Comparison of ENCODE assay signal across 7 cellular contexts in the genomic region with DNA sequence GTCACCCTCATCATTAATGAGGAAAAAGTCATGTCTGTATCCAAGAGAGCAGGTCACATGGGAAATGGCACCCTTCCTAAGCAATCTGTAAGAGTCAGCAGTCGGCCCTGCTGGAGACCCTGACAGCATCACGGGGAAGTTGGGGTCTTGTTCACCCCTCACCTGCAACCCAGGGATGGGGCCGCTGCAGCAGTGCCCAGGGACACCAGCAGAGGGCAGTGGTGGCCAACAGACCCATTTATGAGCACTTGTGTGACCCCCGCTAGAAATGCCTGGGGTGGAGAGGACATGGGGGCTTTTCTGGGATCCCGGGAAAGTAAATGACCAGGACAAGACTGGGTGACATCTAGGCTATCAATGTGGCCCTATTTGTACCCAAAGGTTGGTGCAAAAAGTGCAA. TPM values are rescaled to one million over a fixed set of nuclear protein-coding genes. Genes with fewer than 3 reads are reported as not detected.
DNase-seq lines count a peak whose midpoint lies in the region; ATAC-seq and TF ChIP-seq lines count a peak whose summit lies in the region.

No MANE protein-coding gene starts in this region.

- no peak overlapping the region for H3K4me3 Mint-ChIP-seq in activated CD4-positive, alpha-beta T cell treated with anti-CD3 and anti-CD28 coated beads for 36 hours

- peak; percentile 70 for TF ChIP-seq CTCF in epithelial cell of proximal tubule (conservative IDR thresholded peaks at IDR 0.05; ENCODE audit: low read depth, low read length)
- TF ChIP-seq CTCF in thyroid gland (IDR thresholded peaks at IDR 0.05) = peak in 3 of 6 experiments; percentile 13 to 51 (median 27)

- no peak for ATAC-seq in activated CD4-positive, alpha-beta T cell treated with anti-CD3 and anti-CD28 coated beads for 36 hours
- no peak for ATAC-seq in HG03139 (IDR thresholded peaks at IDR 0.05; ENCODE audit: unreplicated experiment)

- 64 to 76% methylated on average over 2 to 3 of the region's 5 CpGs for WGBS in thyroid gland, 2 donors

- POLR2A ChIA-PET in activated CD4-positive, alpha-beta T cell treated with anti-CD3 and anti-CD28 coated beads for 36 hours (lab: Charles Lee) = no interaction called here

- no peaks in the 10 kb centered on the region for H3K9me3 ChIP-seq in thyroid gland

- no peaks in the 10 kb centered on the region for H3K4me1 ChIP-seq in thyroid gland

- H3K27ac Mint-ChIP-seq in activated CD4-positive, alpha-beta T cell treated with anti-CD3 and anti-CD28 coated beads for 36 hours = no peak overlapping the region

- no peaks in the 10 kb centered on the region for H3K36me3 Mint-ChIP-seq in activated CD4-positive, alpha-beta T cell treated with anti-CD3 and anti-CD28 coated beads for 36 hours (ENCODE audit: low read depth)

- no peak overlapping the region for H3K27ac ChIP-seq in thyroid gland

- CTCF ChIA-PET in activated CD4-positive, alpha-beta T cell treated with anti-CD3 and anti-CD28 coated beads for 36 hours (lab: Charles Lee) = interaction anchor here (0.6 to 1.4 kb wide), 6 partner anchors 9 to 55 kb away, joined by 3 to 6 read pairs (median 3); no protein-coding TSS in a partner anchor

- H3K27me3 ChIP-seq in H7 (ENCODE audit: control insufficient read depth, insufficient read depth, low read length) (no peaks in the 10 kb centered on the region), thyroid gland (no peaks in the 10 kb centered on the region)

- TF ChIP-seq POLR2A in thyroid gland (IDR thresholded peaks at IDR 0.05) = no peak

- H3K4me1 Mint-ChIP-seq in activated CD4-positive, alpha-beta T cell treated with anti-CD3 and anti-CD28 coated beads for 36 hours = no peaks in the 10 kb centered on the region

- intact Hi-C loops in activated CD4-positive, alpha-beta T cell treated with anti-CD3 and anti-CD28 coated beads for 36 hours (cut with DNase I, micrococcal nuclease) = loop anchor here in 1 of 2 experiments (1.0 kb wide), 1 partner anchor 18 kb away; no protein-coding TSS in a partner anchor
- intact Hi-C loops in thyroid gland (cut with DNase I) = no loop called here

- no peaks in the 10 kb centered on the region for H3K9me3 Mint-ChIP-seq in activated CD4-positive, alpha-beta T cell treated with anti-CD3 and anti-CD28 coated beads for 36 hours (ENCODE audit: low read depth)

- H3K36me3 ChIP-seq in H7 (replicated peaks; ENCODE audit: control insufficient read depth, insufficient read depth, low read length) (no peaks in the 10 kb centered on the region), thyroid gland (no peaks in the 10 kb centered on the region)

- H3K4me3 ChIP-seq in H7 (ENCODE audit: insufficient read depth, low read depth, low read length) = no peak overlapping the region
- H3K4me3 ChIP-seq in epithelial cell of proximal tubule (ENCODE audit: low read depth, low read length) = no peak overlapping the region
- no peak overlapping the region for H3K4me3 ChIP-seq in thyroid gland (replicated peaks in 1 of 3)

- peaks cover 6% of the 10 kb centered on the region for H3K27me3 Mint-ChIP-seq in activated CD4-positive, alpha-beta T cell treated with anti-CD3 and anti-CD28 coated beads for 36 hours

- DNase-seq in H7 = peak; percentile 88
- DNase-seq in activated CD4-positive, alpha-beta T cell treated with anti-CD3 and anti-CD28 coated beads for 36 hours = peak; percentile 64
- no peak for DNase-seq in epithelial cell of proximal tubule (ENCODE audit: low read depth)
- peak in 2 of 3 donors; percentile 8 to 25 for DNase-seq in stimulated activated CD4-positive, alpha-beta T cell treated with anti-CD3 and anti-CD28 coated beads, TNF-alpha, amount 100 ng/mL, for 48 hours (ENCODE audit: low read depth in 3 of 3)
- DNase-seq in thyroid gland = no peak
- DNase-seq in DMS153 treated with DMSO at 0.1 percent for 48 hours (lab: John Stamatoyannopoulos, UW; ENCODE audit: unreplicated experiment) = no peak

RNA-seq across cellular contexts. Expression of a gene that starts 35.9 kb away (rescaled TPM):
- not detected in 2 replicates for total RNA-seq in H7 (2014; rRNA removed; shearing (Covaris generic))
- total RNA-seq in activated CD4-positive, alpha-beta T cell treated with anti-CD3 and anti-CD28 coated beads for 36 hours = not detected
- total RNA-seq in epithelial cell of proximal tubule = not detected in 2 replicates
- not detected for total RNA-seq in thyroid gland

Comparison
In these comparisons a context has a peak if more than half of its experiments do, and no peak if none do; other contexts are left out.
1. DNase-seq: peak in H7 (single experiment), activated CD4-positive, alpha-beta T cell treated with anti-CD3 and anti-CD28 coated beads for 36 hours (single experiment) and stimulated activated CD4-positive, alpha-beta T cell treated with anti-CD3 and anti-CD28 coated beads, TNF-alpha, amount 100 ng/mL, for 48 hours (2 of 3); none in epithelial cell of proximal tubule (single experiment), thyroid gland (0 of 2) and DMS153 treated with DMSO at 0.1 percent for 48 hours (single experiment).